8 cellular contexts compared by ENCODE assay signal in the genomic region with DNA sequence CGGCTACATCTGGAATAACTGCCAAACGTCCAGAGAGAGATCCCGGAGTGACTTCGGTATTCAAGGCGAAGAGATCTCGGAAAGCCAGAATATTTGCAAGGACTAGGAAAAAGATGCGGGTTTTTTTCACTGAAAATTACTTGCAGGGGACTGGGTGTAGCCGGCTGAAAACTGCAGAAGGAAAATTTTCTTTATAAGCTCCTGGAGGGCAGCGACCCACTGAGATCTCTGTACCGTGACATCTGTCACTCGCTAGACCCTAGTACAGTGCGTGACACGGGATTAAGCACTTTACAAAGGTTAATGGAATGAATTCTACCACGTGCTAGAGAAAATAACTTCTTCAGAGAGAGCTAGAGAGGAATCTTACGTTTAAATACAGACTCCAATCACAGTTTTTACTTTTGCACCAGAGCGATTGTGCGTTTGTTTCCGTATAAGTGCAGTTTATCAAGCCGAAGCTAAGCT. TPM values are rescaled to one million over a fixed set of nuclear protein-coding genes. Genes with fewer than 3 reads are reported as not detected.
DNase-seq lines count a peak whose midpoint lies in the region; ATAC-seq and TF ChIP-seq lines count a peak whose summit lies in the region.

No MANE protein-coding gene starts in this region.

- peaks cover 20% of the 10 kb centered on the region for H3K4me1 ChIP-seq in suprapubic skin

- H3K27ac ChIP-seq in layer of hippocampus (ENCODE audit: low read depth, low read length) (peak overlapping the region; percentile 93), suprapubic skin (peak overlapping the region; percentile 95)

- ATAC-seq in activated CD4-positive, alpha-beta T cell treated with anti-CD3 and anti-CD28 coated beads for 36 hours: no peak
- ATAC-seq in activated naive CD8-positive, alpha-beta T cell treated with anti-CD3 and anti-CD28 coated beads, Interleukin-2, amount 10 ng/mL, durations not matched to agents 7 days and 5 days (ENCODE audit: low read depth): no peak
- ATAC-seq in GM18520 (IDR thresholded peaks at IDR 0.05; ENCODE audit: unreplicated experiment) (no peak), HG02973 (IDR thresholded peaks at IDR 0.05; ENCODE audit: unreplicated experiment) (no peak)

- no peak for DNase-seq in activated CD4-positive, alpha-beta T cell treated with anti-CD3 and anti-CD28 coated beads for 36 hours
- no peak for DNase-seq in activated CD4-positive, alpha-beta T cell treated with anti-CD3 and anti-CD28 coated beads, Interleukin-2, amount 50 U/mL, for 4 hours
- DNase-seq in activated naive CD8-positive, alpha-beta T cell treated with anti-CD3 and anti-CD28 coated beads, Interleukin-2, amount 10 ng/mL, durations not matched to agents 7 days and 5 days: no peak
- no peak for DNase-seq in suprapubic skin (ENCODE audit: low spot score in 2 of 2)
- no peak for DNase-seq in NK-92 treated with Interleukin-12 subunit alpha and Interleukin-12 subunit beta, amount 100 ng/mL, for 24 hours (lab: John Stamatoyannopoulos, UW)

- peak overlapping the region; percentile 93 for H3K4me3 ChIP-seq in suprapubic skin

- no peak for TF ChIP-seq POLR2A in suprapubic skin (IDR thresholded peaks at IDR 0.05)

- H3K36me3 Mint-ChIP-seq in activated CD4-positive, alpha-beta T cell treated with anti-CD3 and anti-CD28 coated beads for 36 hours (ENCODE audit: low read depth): no peaks in the 10 kb centered on the region
- no peaks in the 10 kb centered on the region for H3K36me3 Mint-ChIP-seq in activated naive CD8-positive, alpha-beta T cell treated with anti-CD3 and anti-CD28 coated beads, Interleukin-2, amount 10 ng/mL, durations not matched to agents 7 days and 5 days

- H3K36me3 ChIP-seq in suprapubic skin: no peaks in the 10 kb centered on the region

- intact Hi-C loops in activated CD4-positive, alpha-beta T cell treated with anti-CD3 and anti-CD28 coated beads for 36 hours (cut with DNase I, micrococcal nuclease): loop anchor here (1.0 to 5.0 kb wide), 5 partner anchors 35 to 1795 kb away; a partner anchor contains a TSS

- no peaks in the 10 kb centered on the region for H3K9me3 Mint-ChIP-seq in activated CD4-positive, alpha-beta T cell treated with anti-CD3 and anti-CD28 coated beads for 36 hours (ENCODE audit: low read depth)
- no peaks in the 10 kb centered on the region for H3K9me3 Mint-ChIP-seq in activated naive CD8-positive, alpha-beta T cell treated with anti-CD3 and anti-CD28 coated beads, Interleukin-2, amount 10 ng/mL, durations not matched to agents 7 days and 5 days

- WGBS in suprapubic skin: 1% methylated on average over 19 of the region's 19 CpGs

- CTCF ChIA-PET in activated CD4-positive, alpha-beta T cell treated with anti-CD3 and anti-CD28 coated beads for 36 hours (lab: Charles Lee): interaction anchor here (0.6 kb wide), 1 partner anchor 53 kb away, joined by 3 read pairs; no protein-coding TSS in a partner anchor

- peaks cover 13% of the 10 kb centered on the region for H3K4me1 Mint-ChIP-seq in activated CD4-positive, alpha-beta T cell treated with anti-CD3 and anti-CD28 coated beads for 36 hours
- peaks cover 15% of the 10 kb centered on the region for H3K4me1 Mint-ChIP-seq in activated naive CD8-positive, alpha-beta T cell treated with anti-CD3 and anti-CD28 coated beads, Interleukin-2, amount 10 ng/mL, durations not matched to agents 7 days and 5 days

- H3K27ac Mint-ChIP-seq in activated CD4-positive, alpha-beta T cell treated with anti-CD3 and anti-CD28 coated beads for 36 hours: no peak overlapping the region
- H3K27ac Mint-ChIP-seq in activated naive CD8-positive, alpha-beta T cell treated with anti-CD3 and anti-CD28 coated beads, Interleukin-2, amount 10 ng/mL, durations not matched to agents 7 days and 5 days: peak overlapping the region; percentile 91

- TF ChIP-seq CTCF in suprapubic skin (IDR thresholded peaks at IDR 0.05): no peak

- peaks cover 25% of the 10 kb centered on the region for H3K27me3 Mint-ChIP-seq in activated CD4-positive, alpha-beta T cell treated with anti-CD3 and anti-CD28 coated beads for 36 hours
- H3K27me3 Mint-ChIP-seq in activated naive CD8-positive, alpha-beta T cell treated with anti-CD3 and anti-CD28 coated beads, Interleukin-2, amount 10 ng/mL, durations not matched to agents 7 days and 5 days: peaks cover 39% of the 10 kb centered on the region

- no peak for TF ChIP-seq EP300 in suprapubic skin (IDR thresholded peaks at IDR 0.05)

- H3K4me3 Mint-ChIP-seq in activated CD4-positive, alpha-beta T cell treated with anti-CD3 and anti-CD28 coated beads for 36 hours: peak overlapping the region; percentile 83
- peak overlapping the region; percentile 93 for H3K4me3 Mint-ChIP-seq in activated naive CD8-positive, alpha-beta T cell treated with anti-CD3 and anti-CD28 coated beads, Interleukin-2, amount 10 ng/mL, durations not matched to agents 7 days and 5 days

- POLR2A ChIA-PET in activated CD4-positive, alpha-beta T cell treated with anti-CD3 and anti-CD28 coated beads for 36 hours (lab: Charles Lee): interaction anchor here (0.5 to 0.6 kb wide), 2 partner anchors 148 to 206 kb away, joined by 3 to 6 read pairs; no protein-coding TSS in a partner anchor
- POLR2A ChIA-PET in activated naive CD8-positive, alpha-beta T cell treated with anti-CD3 and anti-CD28 coated beads, Interleukin-2, amount 10 ng/mL, durations not matched to agents 7 days and 5 days (lab: Charles Lee): interaction anchor here (0.8 kb wide), 2 partner anchors 60 to 212 kb away, joined by 3 read pairs; a partner anchor contains a TSS

- H3K9me3 ChIP-seq in suprapubic skin: no peaks in the 10 kb centered on the region

- H3K27me3 ChIP-seq in layer of hippocampus (ENCODE audit: control insufficient read depth, insufficient read depth, low read length) (no peaks in the 10 kb centered on the region), suprapubic skin (no peaks in the 10 kb centered on the region)

RNA-seq across cellular contexts. Expression of a gene that starts 1.1 kb away (rescaled TPM):
- 1 to 10 TPM; 6.7 to 8.0 TPM for total RNA-seq in activated CD4-positive, alpha-beta T cell treated with anti-CD3 and anti-CD28 coated beads for 36 hours
- 10 to 100 TPM; 15.8 to 18.1 TPM for total RNA-seq in activated naive CD8-positive, alpha-beta T cell treated with anti-CD3 and anti-CD28 coated beads, Interleukin-2, amount 10 ng/mL, durations not matched to agents 7 days and 5 days
- 10 to 100 TPM; 14.9 to 26.4 (median 19.6) TPM for total RNA-seq in suprapubic skin
